Comparison of ENCODE assay signal across 18 cellular contexts in the genomic region with DNA sequence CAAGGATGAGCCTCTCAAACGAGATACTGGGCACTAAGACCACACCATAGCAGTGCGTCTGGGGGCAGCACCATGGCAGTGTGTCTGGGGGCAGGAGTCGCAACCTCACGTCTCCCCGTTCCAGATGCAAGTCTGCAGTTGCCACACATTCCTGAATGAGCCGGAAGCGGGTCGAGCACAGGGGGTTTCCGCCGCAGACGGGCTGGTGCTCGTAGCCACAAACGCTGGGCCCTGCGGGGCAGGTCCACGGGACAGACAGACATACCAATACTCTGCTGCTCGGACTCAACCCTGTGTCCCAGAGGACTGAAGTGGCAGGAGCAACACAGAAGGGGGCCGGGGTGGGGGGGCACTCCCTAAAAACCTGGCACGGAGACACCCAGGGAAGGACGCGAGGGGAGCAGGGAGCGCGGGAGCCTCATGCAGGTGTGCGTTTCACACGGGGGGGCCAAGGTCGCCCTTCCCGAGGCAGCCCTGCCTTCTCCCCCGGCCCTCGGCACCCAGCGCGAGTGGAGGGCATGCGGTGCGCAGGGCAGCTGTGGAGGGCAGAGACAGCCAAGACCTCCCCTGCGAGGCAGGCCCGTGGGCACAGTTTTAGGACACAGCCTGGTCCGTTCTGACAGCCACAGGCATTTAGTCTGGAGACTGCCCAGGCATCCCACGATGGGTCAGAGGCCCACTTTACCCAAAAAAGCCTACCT.
"Had no signal": no experiment of that assay in that cellular context is flagged by ENCODE, and none has a peak within 500 bp of the region (broad histone marks: within the 10 kb centered on the region; RNA-seq: fewer than 3 reads in every experiment).

No MANE protein-coding gene starts in this region.

- H3K27me3 ChIP-seq: heart left ventricle, tibial nerve had no signal

- FAIRE-seq: colon, endometrium, islet of Langerhans had no signal

- H3K4me3 ChIP-seq: gastroesophageal sphincter, heart left ventricle, lung, psoas muscle, skin epidermis, tibial nerve had no signal

- H3K9me3 ChIP-seq: gastroesophageal sphincter, heart left ventricle, psoas muscle, tibial nerve had no signal

- DNase-seq: activated CD4-positive, alpha-beta T cell treated with anti-CD3 and anti-CD28 coated beads for 36 hours; activated CD4-positive, alpha-beta T cell treated with anti-CD3 and anti-CD28 coated beads, Interleukin-2, amount 50 U/mL, for 48 hours; activated CD8-positive, alpha-beta memory T cell treated with anti-CD3 and anti-CD28 coated beads, Interleukin-2, amount 10 ng/mL, durations not matched to agents 7 days and 5 days; activated naive CD4-positive, alpha-beta T cell; caudate nucleus; erythroblast; midbrain; stimulated activated CD4-positive, alpha-beta T cell treated with anti-CD3 and anti-CD28 coated beads, Interleukin-15, amount 100 ng/mL, for 24 hours; stimulated activated CD4-positive, alpha-beta T cell treated with anti-CD3 and anti-CD28 coated beads, Interleukin-2, amount 100 ng/mL, for 48 hours had no signal

- H3K27ac ChIP-seq: gastroesophageal sphincter, psoas muscle, skin epidermis, tibial nerve had no signal
